ENCODE assay signal across 8 cellular contexts in the genomic region with DNA sequence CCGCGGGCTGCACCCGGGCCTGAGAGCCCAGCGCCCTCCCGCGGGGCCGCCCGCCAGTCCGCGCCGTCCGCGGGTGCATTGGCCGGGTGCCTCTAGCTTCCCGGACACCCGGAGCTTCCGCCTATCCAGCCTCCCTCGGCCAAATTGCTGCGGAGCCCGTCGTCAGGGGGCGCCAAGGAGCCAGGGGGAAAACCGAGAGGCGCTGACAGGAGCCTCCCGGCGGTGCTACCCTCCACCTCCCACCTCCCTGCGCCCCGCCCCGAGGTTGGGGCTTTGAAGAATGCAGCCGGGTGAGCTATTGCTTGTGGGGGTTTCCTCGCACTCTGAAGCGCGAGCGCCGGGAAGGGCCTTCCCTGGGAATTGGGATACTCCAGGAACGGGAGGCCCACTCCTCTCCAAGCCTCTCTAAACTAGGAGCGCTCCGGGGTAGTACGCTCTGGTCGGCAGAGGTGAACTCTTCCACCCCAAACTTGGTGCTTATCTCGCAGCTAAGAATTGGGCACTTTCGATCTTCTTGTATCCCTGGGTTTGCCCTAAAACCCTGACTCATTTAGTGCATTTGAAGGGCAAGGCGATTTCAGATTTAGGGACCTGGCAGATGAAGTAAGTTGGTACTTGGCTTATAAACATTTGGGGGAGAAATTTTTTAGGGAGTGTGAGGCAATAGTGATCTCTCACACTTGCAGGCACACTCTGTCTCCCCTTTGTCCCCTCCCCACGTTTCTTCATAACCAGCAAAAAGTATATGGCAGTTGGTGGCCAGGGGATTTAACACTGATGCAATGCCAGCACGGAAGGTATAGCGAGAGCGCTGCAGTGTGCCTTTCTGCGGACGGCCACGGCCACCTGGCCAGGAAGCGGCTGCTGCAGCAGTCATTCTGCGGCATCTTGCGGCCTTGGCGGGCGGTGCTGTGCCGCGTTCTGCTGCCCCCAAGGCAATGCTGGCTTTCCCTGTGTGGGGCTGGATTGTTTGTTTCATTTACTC. TPM values are rescaled to one million over a fixed set of nuclear protein-coding genes. Genes with fewer than 3 reads are reported as not detected.
A peak's percentile ranks its signal among the peaks of the same experiment; 100 is the strongest.
DNase-seq lines count a peak whose midpoint lies in the region; ATAC-seq lines count a peak whose summit lies in the region.

No MANE protein-coding gene starts in this region.

- in situ Hi-C loops in T47D (cut with HindIII; ENCODE audit: low pct_unique_long_range_greater_than_20kb, low sequenced_read_pairs) = no loop called here

- ATAC-seq in HG02798 (IDR thresholded peaks at IDR 0.05; ENCODE audit: poor library complexity, unreplicated experiment) = peak; percentile 77

- peaks cover 18% of the 10 kb centered on the region for H3K4me1 Mint-ChIP-seq in T-helper 2 cell treated with Interferon-gamma antibody and Interleukin-4, amounts not matched to agents 5 μg/mL and 100 μg/mL, for 36 hours (ENCODE audit: low read depth)

- H3K27ac ChIP-seq in iPS-20b (ENCODE audit: low read length) = no peak overlapping the region
- H3K27ac ChIP-seq in skeletal muscle tissue (ENCODE audit: low read depth, low read length) = no peak overlapping the region

- H3K9me3 Mint-ChIP-seq in T-helper 2 cell treated with Interferon-gamma antibody and Interleukin-4, amounts not matched to agents 5 μg/mL and 100 μg/mL, for 36 hours = no peaks in the 10 kb centered on the region

- peak overlapping the region; percentile 27 for H3K27ac Mint-ChIP-seq in T-helper 2 cell treated with Interferon-gamma antibody and Interleukin-4, amounts not matched to agents 5 μg/mL and 100 μg/mL, for 36 hours

- H3K27me3 ChIP-seq in iPS-20b (ENCODE audit: insufficient read depth, low read length) (peaks cover 39% of the 10 kb centered on the region), skeletal muscle tissue (ENCODE audit: control insufficient read depth in 3 of 3, insufficient read depth in 3 of 3, low read length in 3 of 3) (peaks cover 0 to 7% (median 0%) of the 10 kb centered on the region in 3 donors)

- peaks cover 71% of the 10 kb centered on the region for H3K27me3 Mint-ChIP-seq in T-helper 2 cell treated with Interferon-gamma antibody and Interleukin-4, amounts not matched to agents 5 μg/mL and 100 μg/mL, for 36 hours (ENCODE audit: low read depth)

- H3K4me1 ChIP-seq in iPS-20b (ENCODE audit: insufficient read depth, low read length) (peaks cover 11% of the 10 kb centered on the region), skeletal muscle tissue (ENCODE audit: control insufficient read depth in 3 of 3, insufficient read depth in 3 of 3, low read length in 3 of 3) (peaks cover 14 to 18% (median 16%) of the 10 kb centered on the region in 3 donors)

- H3K9ac ChIP-seq in iPS-20b (ENCODE audit: low read depth, low read length) = peak overlapping the region; percentile 81
- H3K9ac ChIP-seq in skeletal muscle tissue (ENCODE audit: low read depth in 1 of 3, low read length in 3 of 3) = peak overlapping the region; percentile 27 to 72 (median 54)

- no peaks in the 10 kb centered on the region for H3K9me3 ChIP-seq in iPS-20b (ENCODE audit: insufficient read depth, low read depth, low read length)
- H3K9me3 ChIP-seq in skeletal muscle tissue (ENCODE audit: control insufficient read depth in 3 of 3, low read length in 3 of 3) = no peaks in the 10 kb centered on the region

- no peaks in the 10 kb centered on the region for H3K36me3 Mint-ChIP-seq in T-helper 2 cell treated with Interferon-gamma antibody and Interleukin-4, amounts not matched to agents 5 μg/mL and 100 μg/mL, for 36 hours (ENCODE audit: low read depth)

- peak overlapping the region; percentile 88 for H3K4me3 ChIP-seq in iPS-20b (ENCODE audit: low read length)
- peak overlapping the region; percentile 67 to 81 (median 72) for H3K4me3 ChIP-seq in skeletal muscle tissue (ENCODE audit: low read length in 3 of 3)

- no peaks in the 10 kb centered on the region for H3K36me3 ChIP-seq in iPS-20b (ENCODE audit: insufficient read depth, low read depth, low read length)
- H3K36me3 ChIP-seq in skeletal muscle tissue (ENCODE audit: control insufficient read depth in 3 of 3, insufficient read depth in 3 of 3, low read length in 3 of 3) = no peaks in the 10 kb centered on the region

- peak; percentile 81 for DNase-seq in activated effector memory CD4-positive, alpha-beta T cell treated with anti-CD3 and anti-CD28 coated beads, Interleukin-2, amount 50 U/mL, for 16 hours
- no peak for DNase-seq in activated effector memory CD4-positive, alpha-beta T cell treated with Interleukin-2 at 50 U/mL for 16 hours
- peak; percentile 46 for DNase-seq in NCI-H128 (lab: John Stamatoyannopoulos, UW; ENCODE audit: unreplicated experiment)
- DNase-seq in T-helper 2 cell treated with Interferon-gamma antibody and Interleukin-4, amounts not matched to agents 5 μg/mL and 100 μg/mL, for 36 hours (ENCODE audit: low spot score) = peak; percentile 73
- peak; percentile 75 to 93 for DNase-seq in T47D (ENCODE audit: low read depth in 1 of 2, low spot score in 1 of 2)

- peak overlapping the region; percentile 85 for H3K4me3 Mint-ChIP-seq in T-helper 2 cell treated with Interferon-gamma antibody and Interleukin-4, amounts not matched to agents 5 μg/mL and 100 μg/mL, for 36 hours

RNA-seq across cellular contexts. Expression of a gene that starts 0.6 kb away (rescaled TPM):
- not detected for total RNA-seq in skeletal muscle tissue
